Comparison of ENCODE assay signal across 16 cellular contexts in the genomic region with DNA sequence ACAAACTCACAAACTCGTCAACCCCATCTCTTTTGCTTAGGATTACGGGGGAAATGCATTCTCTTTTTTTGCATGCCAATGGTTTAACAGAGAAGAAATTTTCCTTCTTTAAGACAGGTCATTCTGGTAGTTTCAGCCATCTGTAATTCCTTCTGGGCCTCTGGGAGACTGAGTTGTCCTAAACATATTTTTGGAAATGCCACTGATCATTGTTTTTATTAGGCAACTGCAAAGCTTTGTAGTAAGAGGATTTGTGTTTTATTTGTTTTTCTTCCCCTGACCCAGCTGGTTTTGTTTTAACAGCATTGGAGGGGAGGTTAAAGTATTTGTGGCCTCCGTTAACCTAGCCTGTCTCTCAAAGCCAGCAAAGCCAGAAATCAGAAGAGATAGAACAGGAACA.
"Had no signal": no experiment of that assay in that cellular context is flagged by ENCODE, and none has a peak within 500 bp of the region (broad histone marks: within the 10 kb centered on the region; RNA-seq: fewer than 3 reads in every experiment).

No MANE protein-coding gene starts in this region.

- H3K27ac ChIP-seq: psoas muscle, tibial artery, vagina, WERI-Rb-1 had no signal

- H3K4me1 Mint-ChIP-seq: activated CD8-positive, alpha-beta memory T cell treated with anti-CD3 and anti-CD28 coated beads, Interleukin-2, amount 10 ng/mL, durations not matched to agents 7 days and 5 days; activated naive CD4-positive, alpha-beta T cell treated with anti-CD3 and anti-CD28 coated beads, Interleukin-2, amount 10 ng/mL, durations not matched to agents 7 days and 5 days; memory B cell; stimulated activated effector memory CD8-positive, alpha-beta T cell treated with anti-CD3 and anti-CD28 coated beads, Interleukin-12 subunit alpha, Interleukin-12 subunit beta, amount 100 ng/mL, for 72 hours had no signal

- H3K4me3 Mint-ChIP-seq: activated CD8-positive, alpha-beta memory T cell treated with anti-CD3 and anti-CD28 coated beads, Interleukin-2, amount 10 ng/mL, durations not matched to agents 7 days and 5 days; activated naive CD4-positive, alpha-beta T cell treated with anti-CD3 and anti-CD28 coated beads, Interleukin-2, amount 10 ng/mL, durations not matched to agents 7 days and 5 days; activated T-cell treated with anti-CD3 and anti-CD28 coated beads, Interleukin-2, amount 50 U/mL, for 24 hours; memory B cell; natural killer cell treated with Interleukin-12 subunit alpha and Interleukin-12 subunit beta and Interleukin-15 and Interleukin-18, amount 100 ng/mL, for 72 hours; stimulated activated effector memory CD8-positive, alpha-beta T cell treated with anti-CD3 and anti-CD28 coated beads, Interleukin-12 subunit alpha, Interleukin-12 subunit beta, amount 100 ng/mL, for 72 hours; T-helper 17 cell had no signal

- ATAC-seq: activated CD8-positive, alpha-beta memory T cell treated with anti-CD3 and anti-CD28 coated beads, Interleukin-2, amount 10 ng/mL, durations not matched to agents 7 days and 5 days; natural killer cell treated with Interleukin-12 subunit alpha and Interleukin-12 subunit beta and Interleukin-15 and Interleukin-18, amount 100 ng/mL, for 72 hours; stimulated activated effector memory CD8-positive, alpha-beta T cell treated with anti-CD3 and anti-CD28 coated beads, Interleukin-12 subunit alpha, Interleukin-12 subunit beta, amount 100 ng/mL, for 72 hours; T-helper 17 cell had no signal

- H3K36me3 Mint-ChIP-seq: activated CD8-positive, alpha-beta memory T cell treated with anti-CD3 and anti-CD28 coated beads, Interleukin-2, amount 10 ng/mL, durations not matched to agents 7 days and 5 days; activated naive CD4-positive, alpha-beta T cell treated with anti-CD3 and anti-CD28 coated beads, Interleukin-2, amount 10 ng/mL, durations not matched to agents 7 days and 5 days; memory B cell; natural killer cell treated with Interleukin-12 subunit alpha and Interleukin-12 subunit beta and Interleukin-15 and Interleukin-18, amount 100 ng/mL, for 72 hours; stimulated activated effector memory CD8-positive, alpha-beta T cell treated with anti-CD3 and anti-CD28 coated beads, Interleukin-12 subunit alpha, Interleukin-12 subunit beta, amount 100 ng/mL, for 72 hours had no signal

- H3K27ac Mint-ChIP-seq: activated CD8-positive, alpha-beta memory T cell treated with anti-CD3 and anti-CD28 coated beads, Interleukin-2, amount 10 ng/mL, durations not matched to agents 7 days and 5 days; activated naive CD4-positive, alpha-beta T cell treated with anti-CD3 and anti-CD28 coated beads, Interleukin-2, amount 10 ng/mL, durations not matched to agents 7 days and 5 days; activated T-cell treated with anti-CD3 and anti-CD28 coated beads, Interleukin-2, amount 50 U/mL, for 24 hours; memory B cell; natural killer cell treated with Interleukin-12 subunit alpha and Interleukin-12 subunit beta and Interleukin-15 and Interleukin-18, amount 100 ng/mL, for 72 hours; stimulated activated effector memory CD8-positive, alpha-beta T cell treated with anti-CD3 and anti-CD28 coated beads, Interleukin-12 subunit alpha, Interleukin-12 subunit beta, amount 100 ng/mL, for 72 hours; T-helper 17 cell had no signal

- H3K4me3 ChIP-seq: adrenal gland, heart left ventricle, psoas muscle, tibial artery, vagina had no signal

- DNase-seq: activated CD4-positive, alpha-beta T cell treated with anti-CD3 and anti-CD28 coated beads, Interleukin-2, amount 50 U/mL, for 48 hours; activated CD8-positive, alpha-beta memory T cell treated with anti-CD3 and anti-CD28 coated beads, Interleukin-2, amount 10 ng/mL, durations not matched to agents 7 days and 5 days; activated naive CD4-positive, alpha-beta T cell treated with anti-CD3 and anti-CD28 coated beads, Interleukin-2, amount 10 ng/mL, durations not matched to agents 7 days and 5 days; activated T-cell treated with anti-CD3 and anti-CD28 coated beads, Interleukin-2, amount 50 U/mL, for 24 hours; adrenal gland; heart left ventricle; psoas muscle; stimulated activated CD4-positive, alpha-beta T cell treated with anti-CD3 and anti-CD28 coated beads, Interleukin-12 subunit alpha, Interleukin-12 subunit beta, amount 100 ng/mL, for 4 hours; stimulated activated CD4-positive, alpha-beta T cell treated with anti-CD3 and anti-CD28 coated beads, Interleukin-2, amount 100 ng/mL, for 24 hours; T-helper 17 cell; tibial artery; WERI-Rb-1 had no signal

- H3K27me3 Mint-ChIP-seq: activated naive CD4-positive, alpha-beta T cell treated with anti-CD3 and anti-CD28 coated beads, Interleukin-2, amount 10 ng/mL, durations not matched to agents 7 days and 5 days; activated T-cell treated with anti-CD3 and anti-CD28 coated beads, Interleukin-2, amount 50 U/mL, for 24 hours; natural killer cell treated with Interleukin-12 subunit alpha and Interleukin-12 subunit beta and Interleukin-15 and Interleukin-18, amount 100 ng/mL, for 72 hours had no signal

- H3K9me3 Mint-ChIP-seq: activated naive CD4-positive, alpha-beta T cell treated with anti-CD3 and anti-CD28 coated beads, Interleukin-2, amount 10 ng/mL, durations not matched to agents 7 days and 5 days; activated T-cell treated with anti-CD3 and anti-CD28 coated beads, Interleukin-2, amount 50 U/mL, for 24 hours; natural killer cell treated with Interleukin-12 subunit alpha and Interleukin-12 subunit beta and Interleukin-15 and Interleukin-18, amount 100 ng/mL, for 72 hours; stimulated activated effector memory CD8-positive, alpha-beta T cell treated with anti-CD3 and anti-CD28 coated beads, Interleukin-12 subunit alpha, Interleukin-12 subunit beta, amount 100 ng/mL, for 72 hours had no signal

- H3K9me3 ChIP-seq: adrenal gland, psoas muscle, tibial artery, vagina had no signal

- H3K36me3 ChIP-seq: adrenal gland, tibial artery, vagina, WERI-Rb-1 had no signal

- H3K27me3 ChIP-seq: adrenal gland, heart left ventricle, tibial artery, vagina had no signal
